In the genomic region with DNA sequence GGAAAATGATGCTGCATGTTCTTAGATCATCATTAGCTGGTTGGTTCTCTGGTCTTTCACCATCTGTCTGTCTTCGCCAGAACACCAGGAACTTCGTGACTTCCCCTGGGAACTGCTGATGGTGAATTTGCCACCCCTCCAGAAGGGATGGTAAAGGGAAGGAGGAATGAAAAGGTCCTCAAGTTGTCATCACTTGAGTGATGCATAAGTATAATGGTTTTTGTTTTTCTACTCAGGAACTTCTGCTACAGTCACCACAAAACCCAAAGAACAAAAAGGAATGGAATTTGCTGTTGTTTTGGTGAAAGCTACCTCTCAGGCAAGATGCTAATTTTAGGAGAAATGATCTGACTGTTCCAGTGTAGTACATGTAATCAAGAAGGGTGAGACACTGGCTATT, we compare ENCODE assay signal across 1 cellular context.
TF ChIP-seq lines count a peak whose summit lies in the region.

No MANE protein-coding gene starts in this region.

TF ChIP-seq in H1, 55 proteins besides CTCF, POLR2A, EP300 and RAD21 (continued from another document):
- TF ChIP-seq, protein P1, sequence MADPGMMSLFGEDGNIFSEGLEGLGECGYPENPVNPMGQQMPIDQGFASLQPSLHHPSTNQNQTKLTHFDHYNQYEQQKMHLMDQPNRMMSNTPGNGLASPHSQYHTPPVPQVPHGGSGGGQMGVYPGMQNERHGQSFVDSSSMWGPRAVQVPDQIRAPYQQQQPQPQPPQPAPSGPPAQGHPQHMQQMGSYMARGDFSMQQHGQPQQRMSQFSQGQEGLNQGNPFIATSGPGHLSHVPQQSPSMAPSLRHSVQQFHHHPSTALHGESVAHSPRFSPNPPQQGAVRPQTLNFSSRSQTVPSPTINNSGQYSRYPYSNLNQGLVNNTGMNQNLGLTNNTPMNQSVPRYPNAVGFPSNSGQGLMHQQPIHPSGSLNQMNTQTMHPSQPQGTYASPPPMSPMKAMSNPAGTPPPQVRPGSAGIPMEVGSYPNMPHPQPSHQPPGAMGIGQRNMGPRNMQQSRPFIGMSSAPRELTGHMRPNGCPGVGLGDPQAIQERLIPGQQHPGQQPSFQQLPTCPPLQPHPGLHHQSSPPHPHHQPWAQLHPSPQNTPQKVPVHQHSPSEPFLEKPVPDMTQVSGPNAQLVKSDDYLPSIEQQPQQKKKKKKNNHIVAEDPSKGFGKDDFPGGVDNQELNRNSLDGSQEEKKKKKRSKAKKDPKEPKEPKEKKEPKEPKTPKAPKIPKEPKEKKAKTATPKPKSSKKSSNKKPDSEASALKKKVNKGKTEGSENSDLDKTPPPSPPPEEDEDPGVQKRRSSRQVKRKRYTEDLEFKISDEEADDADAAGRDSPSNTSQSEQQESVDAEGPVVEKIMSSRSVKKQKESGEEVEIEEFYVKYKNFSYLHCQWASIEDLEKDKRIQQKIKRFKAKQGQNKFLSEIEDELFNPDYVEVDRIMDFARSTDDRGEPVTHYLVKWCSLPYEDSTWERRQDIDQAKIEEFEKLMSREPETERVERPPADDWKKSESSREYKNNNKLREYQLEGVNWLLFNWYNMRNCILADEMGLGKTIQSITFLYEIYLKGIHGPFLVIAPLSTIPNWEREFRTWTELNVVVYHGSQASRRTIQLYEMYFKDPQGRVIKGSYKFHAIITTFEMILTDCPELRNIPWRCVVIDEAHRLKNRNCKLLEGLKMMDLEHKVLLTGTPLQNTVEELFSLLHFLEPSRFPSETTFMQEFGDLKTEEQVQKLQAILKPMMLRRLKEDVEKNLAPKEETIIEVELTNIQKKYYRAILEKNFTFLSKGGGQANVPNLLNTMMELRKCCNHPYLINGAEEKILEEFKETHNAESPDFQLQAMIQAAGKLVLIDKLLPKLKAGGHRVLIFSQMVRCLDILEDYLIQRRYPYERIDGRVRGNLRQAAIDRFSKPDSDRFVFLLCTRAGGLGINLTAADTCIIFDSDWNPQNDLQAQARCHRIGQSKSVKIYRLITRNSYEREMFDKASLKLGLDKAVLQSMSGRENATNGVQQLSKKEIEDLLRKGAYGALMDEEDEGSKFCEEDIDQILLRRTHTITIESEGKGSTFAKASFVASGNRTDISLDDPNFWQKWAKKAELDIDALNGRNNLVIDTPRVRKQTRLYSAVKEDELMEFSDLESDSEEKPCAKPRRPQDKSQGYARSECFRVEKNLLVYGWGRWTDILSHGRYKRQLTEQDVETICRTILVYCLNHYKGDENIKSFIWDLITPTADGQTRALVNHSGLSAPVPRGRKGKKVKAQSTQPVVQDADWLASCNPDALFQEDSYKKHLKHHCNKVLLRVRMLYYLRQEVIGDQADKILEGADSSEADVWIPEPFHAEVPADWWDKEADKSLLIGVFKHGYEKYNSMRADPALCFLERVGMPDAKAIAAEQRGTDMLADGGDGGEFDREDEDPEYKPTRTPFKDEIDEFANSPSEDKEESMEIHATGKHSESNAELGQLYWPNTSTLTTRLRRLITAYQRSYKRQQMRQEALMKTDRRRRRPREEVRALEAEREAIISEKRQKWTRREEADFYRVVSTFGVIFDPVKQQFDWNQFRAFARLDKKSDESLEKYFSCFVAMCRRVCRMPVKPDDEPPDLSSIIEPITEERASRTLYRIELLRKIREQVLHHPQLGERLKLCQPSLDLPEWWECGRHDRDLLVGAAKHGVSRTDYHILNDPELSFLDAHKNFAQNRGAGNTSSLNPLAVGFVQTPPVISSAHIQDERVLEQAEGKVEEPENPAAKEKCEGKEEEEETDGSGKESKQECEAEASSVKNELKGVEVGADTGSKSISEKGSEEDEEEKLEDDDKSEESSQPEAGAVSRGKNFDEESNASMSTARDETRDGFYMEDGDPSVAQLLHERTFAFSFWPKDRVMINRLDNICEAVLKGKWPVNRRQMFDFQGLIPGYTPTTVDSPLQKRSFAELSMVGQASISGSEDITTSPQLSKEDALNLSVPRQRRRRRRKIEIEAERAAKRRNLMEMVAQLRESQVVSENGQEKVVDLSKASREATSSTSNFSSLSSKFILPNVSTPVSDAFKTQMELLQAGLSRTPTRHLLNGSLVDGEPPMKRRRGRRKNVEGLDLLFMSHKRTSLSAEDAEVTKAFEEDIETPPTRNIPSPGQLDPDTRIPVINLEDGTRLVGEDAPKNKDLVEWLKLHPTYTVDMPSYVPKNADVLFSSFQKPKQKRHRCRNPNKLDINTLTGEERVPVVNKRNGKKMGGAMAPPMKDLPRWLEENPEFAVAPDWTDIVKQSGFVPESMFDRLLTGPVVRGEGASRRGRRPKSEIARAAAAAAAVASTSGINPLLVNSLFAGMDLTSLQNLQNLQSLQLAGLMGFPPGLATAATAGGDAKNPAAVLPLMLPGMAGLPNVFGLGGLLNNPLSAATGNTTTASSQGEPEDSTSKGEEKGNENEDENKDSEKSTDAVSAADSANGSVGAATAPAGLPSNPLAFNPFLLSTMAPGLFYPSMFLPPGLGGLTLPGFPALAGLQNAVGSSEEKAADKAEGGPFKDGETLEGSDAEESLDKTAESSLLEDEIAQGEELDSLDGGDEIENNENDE (IDR thresholded peaks at IDR 0.05; ENCODE audit: insufficient replicate concordance, low read length) = no peak
TF ChIP-seq in H1: peak in this region for 0.
